Comparison of ENCODE assay signal across 17 cellular contexts in genomic region chrX:123771449-123772064, GRCh38. TPM values are rescaled to one million over a fixed set of nuclear protein-coding genes. Genes with fewer than 3 reads are reported as not detected.
DNase-seq lines count a peak whose midpoint lies in the region; ATAC-seq and TF ChIP-seq lines count a peak whose summit lies in the region.
"Had no signal": no experiment of that assay in that cellular context is flagged by ENCODE, and none has a peak within 500 bp of the region (broad histone marks: within the 10 kb centered on the region; RNA-seq: fewer than 3 reads in every experiment).

No MANE protein-coding gene starts in this region.

- H3K4me3 ChIP-seq in liver (ENCODE audit: low read depth in 1 of 3, low read length in 3 of 3): no peak overlapping the region
- no peak overlapping the region for H3K4me3 ChIP-seq in prostate gland
- no peak overlapping the region for H3K4me3 ChIP-seq in mesendoderm (ENCODE audit: low read length)
- H3K4me3 ChIP-seq: right lobe of liver, stomach had no signal

- H3K27me3 ChIP-seq in liver (ENCODE audit: control insufficient read depth in 4 of 4, insufficient read depth in 4 of 4, low read length in 3 of 4) (no peaks in the 10 kb centered on the region), prostate gland (replicated peaks; ENCODE audit: insufficient read depth) (no peaks in the 10 kb centered on the region), mesendoderm (ENCODE audit: insufficient read depth, low read length, poor library complexity) (no peaks in the 10 kb centered on the region)
- H3K27me3 ChIP-seq: right lobe of liver, stomach had no signal

- no peak overlapping the region for H2BK15ac ChIP-seq in mesendoderm (replicated peaks; ENCODE audit: low read depth)

- H3K9ac ChIP-seq in liver (ENCODE audit: low read depth in 1 of 2, low read length in 2 of 2) (no peak overlapping the region), mesendoderm (ENCODE audit: low read length) (no peak overlapping the region)

- H3K18ac ChIP-seq in mesendoderm (ENCODE audit: low read length): no peak overlapping the region

- no peak overlapping the region for H4K5ac ChIP-seq in mesendoderm (ENCODE audit: low read length)

- no peak for TF ChIP-seq CTCF in liver (IDR thresholded peaks at IDR 0.05; ENCODE audit: low read depth, low read length, missing input control)
- TF ChIP-seq CTCF in prostate gland (IDR thresholded peaks at IDR 0.05): no peak

- H3K36me3 ChIP-seq in liver (ENCODE audit: control insufficient read depth in 4 of 4, insufficient read depth in 3 of 4, low read depth in 1 of 4, low read length in 3 of 4): no peaks in the 10 kb centered on the region
- no peaks in the 10 kb centered on the region for H3K36me3 ChIP-seq in prostate gland
- H3K36me3 ChIP-seq in mesendoderm (ENCODE audit: control insufficient read depth, insufficient read depth, low read length): no peaks in the 10 kb centered on the region
- H3K36me3 ChIP-seq: right lobe of liver, stomach had no signal

- no peaks in the 10 kb centered on the region for H3K79me1 ChIP-seq in mesendoderm (ENCODE audit: low read length)

- 41% methylated on average over 4 of the region's 4 CpGs for WGBS in liver
- WGBS in prostate gland: 64% methylated on average over 4 of the region's 4 CpGs
- no CpG with 5 or more reads among the region's 4 CpGs for WGBS in mesendoderm (ENCODE audit: extremely low coverage, insufficient coverage, low lambda C conversion rate)

- TF ChIP-seq POLR2A in prostate gland (IDR thresholded peaks at IDR 0.05): no peak

- DNase-seq in NCI-H2107 (lab: John Stamatoyannopoulos, UW) (no peak), prostate gland (ENCODE audit: low spot score) (no peak), Right ventricle myocardium superior (no peak), mesendoderm (no peak)
- DNase-seq: activated CD4-positive, alpha-beta T cell treated with anti-CD3 and anti-CD28 coated beads, Interleukin-2, amount 10 ng/mL, durations not matched to agents 7 days and 5 days; effector CD8-positive, alpha-beta T cell; foreskin melanocyte; MV-4-11; NCI-H446 treated with DMSO at 0.1 percent for 48 hours; right lobe of liver; stomach; T-helper 1 cell had no signal

- H3K27ac ChIP-seq in liver (ENCODE audit: low read depth in 1 of 2, low read length in 2 of 2) (no peak overlapping the region), prostate gland (no peak overlapping the region), mesendoderm (ENCODE audit: low read depth, low read length) (no peak overlapping the region)
- H3K27ac ChIP-seq: right lobe of liver, stomach had no signal

- TF ChIP-seq RAD21 in liver (IDR thresholded peaks at IDR 0.05): no peak

- H3K79me2 ChIP-seq in mesendoderm (ENCODE audit: control insufficient read depth, insufficient read depth, low read length): no peaks in the 10 kb centered on the region

- H4K8ac ChIP-seq in mesendoderm (ENCODE audit: low read depth, low read length): no peak overlapping the region

- no peak overlapping the region for H3K23ac ChIP-seq in mesendoderm (ENCODE audit: low read length)

- no peak overlapping the region for H2AK5ac ChIP-seq in mesendoderm (ENCODE audit: low read length)

- ATAC-seq in GM18511 (IDR thresholded peaks at IDR 0.05; ENCODE audit: unreplicated experiment): peak; percentile 90
- peak; percentile 62 for ATAC-seq in GM21515 (IDR thresholded peaks at IDR 0.05; ENCODE audit: unreplicated experiment)
- peak; percentile 96 for ATAC-seq in HG03175 (IDR thresholded peaks at IDR 0.05; ENCODE audit: unreplicated experiment)
- ATAC-seq in Right ventricle myocardium superior (ENCODE audit: poor library complexity): no peak
- ATAC-seq: Panc1 had no signal

- no peak overlapping the region for H3K56ac ChIP-seq in mesendoderm (ENCODE audit: low read length)

- no peak overlapping the region for H3K4ac ChIP-seq in mesendoderm (ENCODE audit: low read depth, low read length)

- H3K9me3 ChIP-seq in liver (ENCODE audit: control insufficient read depth in 4 of 4, low read length in 3 of 4) (no peaks in the 10 kb centered on the region), prostate gland (no peaks in the 10 kb centered on the region)
- H3K9me3 ChIP-seq: right lobe of liver, stomach had no signal

- peaks cover 0 to 4% (median 0%) of the 10 kb centered on the region in 4 donors for H3K4me1 ChIP-seq in liver (ENCODE audit: control insufficient read depth in 4 of 4, insufficient read depth in 4 of 4, low read length in 3 of 4)
- no peaks in the 10 kb centered on the region for H3K4me1 ChIP-seq in prostate gland (replicated peaks)
- no peaks in the 10 kb centered on the region for H3K4me1 ChIP-seq in mesendoderm (ENCODE audit: control insufficient read depth, low read depth, low read length)
- H3K4me1 ChIP-seq: right lobe of liver, stomach had no signal

- H2BK120ac ChIP-seq in mesendoderm (ENCODE audit: low read depth, low read length): no peak overlapping the region

- no peak overlapping the region for H3K4me2 ChIP-seq in mesendoderm (ENCODE audit: low read length)

- no peak overlapping the region for H2BK5ac ChIP-seq in mesendoderm (ENCODE audit: low read length)

- intact Hi-C loops in prostate gland (cut with DNase I): loop anchor here (10.0 kb wide), 1 partner anchor 317 kb away; no protein-coding TSS in a partner anchor
- intact Hi-C loops in Right ventricle myocardium superior (cut with DNase I): no loop called here

TF ChIP-seq in liver, 16 proteins besides CTCF, POLR2A, EP300 and RAD21:
- TF ChIP-seq SP1 (IDR thresholded peaks at IDR 0.05) (peak; percentile 27), JUND (IDR thresholded peaks at IDR 0.05) (no peak), FOXA1 (IDR thresholded peaks at IDR 0.05) (no peak), TAF1 (conservative IDR thresholded peaks at IDR 0.05) (no peak), ATF3 (IDR thresholded peaks at IDR 0.05) (no peak), MAX (IDR thresholded peaks at IDR 0.05) (no peak), REST (IDR thresholded peaks at IDR 0.05) (no peak)

RNA-seq across cellular contexts. Expression of gene THOC2, which starts 38.7 kb away (rescaled TPM):
- total RNA-seq in liver (10 to 100 TPM; 40.9 to 55.9 TPM), prostate gland (10 to 100 TPM; 48.0 to 76.2 TPM), Right ventricle myocardium superior (24.1 TPM)
- polyA plus RNA-seq in liver: 10 to 100 TPM; 10.6 to 40.5 TPM
- polyA plus RNA-seq in mesendoderm (2013, experiment 1 of 2): 74.5 TPM
- 72.0 TPM for polyA plus RNA-seq in mesendoderm (2013, experiment 2 of 2)
